ENCODE assay signal across 8 cellular contexts in genomic region chr2:29114841-29115609, GRCh38. TPM values are rescaled to one million over a fixed set of nuclear protein-coding genes. Genes with fewer than 3 reads are reported as not detected.
DNase-seq lines count a peak whose midpoint lies in the region; ATAC-seq, FAIRE-seq and TF ChIP-seq lines count a peak whose summit lies in the region.

CLIP4 (plus strand) TSS chr2:29115415; CDS start chr2:29121389, 5,974 bp downstream.

- H3K9me3 ChIP-seq in liver (ENCODE audit: control insufficient read depth in 4 of 4, low read length in 3 of 4) (no peaks in the 10 kb centered on the region), HepG2 (ENCODE audit: low read length) (no peaks in the 10 kb centered on the region), keratinocyte (ENCODE audit: control insufficient read depth, low read depth, low read length) (no peaks in the 10 kb centered on the region)

- H2AFZ ChIP-seq in HepG2 (ENCODE audit: low read length) (no peak within 1 kb of the TSS), keratinocyte (ENCODE audit: control insufficient read depth, low read length) (peak within 1 kb of the TSS; percentile 70)

- no peaks in the 10 kb centered on the region for H3K79me2 ChIP-seq in HepG2 (ENCODE audit: insufficient read depth, low read length)
- peaks cover 12% of the 10 kb centered on the region for H3K79me2 ChIP-seq in keratinocyte (ENCODE audit: control insufficient read depth, insufficient read depth, low read length)

- H3K27me3 ChIP-seq in liver (ENCODE audit: control insufficient read depth in 4 of 4, insufficient read depth in 4 of 4, low read length in 3 of 4) (peaks cover 0 to 8% (median 2%) of the 10 kb centered on the region in 4 donors), HepG2 (ENCODE audit: control insufficient read depth in 1 of 2, insufficient read depth in 2 of 2, low read length in 2 of 2) (0 out of 5 replicates have a peak, but pooled peaks cover 0 to 3% of the 10 kb centered on the region in 2 experiments), keratinocyte (ENCODE audit: control insufficient read depth, extremely low read depth, insufficient read depth, low read length) (no peaks in the 10 kb centered on the region)

- H3K27ac ChIP-seq in liver (ENCODE audit: low read depth in 1 of 2, low read length in 2 of 2) = peak within 1 kb of the TSS; percentile 57 to 66
- H3K27ac ChIP-seq in HepG2 (ENCODE audit: extremely low read length, insufficient read depth, low read length) = no peak within 1 kb of the TSS
- peak within 1 kb of the TSS; percentile 96 for H3K27ac ChIP-seq in caudate nucleus (ENCODE audit: low read depth, low read length)
- peak within 1 kb of the TSS; percentile 99 for H3K27ac ChIP-seq in keratinocyte (ENCODE audit: control insufficient read depth, insufficient read depth, low read length)

- no peak for TF ChIP-seq RAD21 in liver (IDR thresholded peaks at IDR 0.05)
- TF ChIP-seq RAD21 in HepG2 (CRISPR knock-in tag; IDR thresholded peaks at IDR 0.05) = no peak

- dilution Hi-C loops in keratinocyte (cut with MboI; ENCODE audit: extremely low pct_ligation_motif_present, low sequenced_read_pairs) = no loop called here

- intact Hi-C loops in HepG2 (cut with micrococcal nuclease; ENCODE audit: unreplicated experiment) = no loop called here

- no peak for FAIRE-seq in HepG2 (lab: Jason Lieb, UNC)
- FAIRE-seq in keratinocyte (lab: Jason Lieb, UNC) = peak; percentile 44

- WGBS in liver = 7% methylated on average over 78 of the region's 78 CpGs
- WGBS in HepG2 (ENCODE audit: low lambda C conversion rate) = 86% methylated on average over 59 of the region's 78 CpGs

- TF ChIP-seq CTCF in liver (IDR thresholded peaks at IDR 0.05; ENCODE audit: low read depth, low read length, missing input control) (no peak), HepG2 (CRISPR knock-in tag; IDR thresholded peaks at IDR 0.05) (no peak), keratinocyte (optimal IDR thresholded peaks at IDR 0.05 in 1 of 3, IDR thresholded peaks at IDR 0.05 in 1 of 3, conservative IDR thresholded peaks at IDR 0.05 in 1 of 3; ENCODE audit: extremely low read depth in 1 of 3, insufficient read depth in 2 of 3, low read length in 3 of 3) (no peak)

- peak within 1 kb of the TSS; percentile 59 to 92 (median 70) for H3K4me3 ChIP-seq in liver (ENCODE audit: low read depth in 1 of 3, low read length in 3 of 3)
- H3K4me3 ChIP-seq in HepG2 (replicated peaks in 1 of 3; ENCODE audit: insufficient read depth in 1 of 3, low read depth in 2 of 3, low read length in 3 of 3) = no peak within 1 kb of the TSS
- H3K4me3 ChIP-seq in keratinocyte (ENCODE audit: control insufficient read depth in 2 of 3, extremely low read depth in 1 of 3, insufficient read depth in 2 of 3, low read depth in 1 of 3, low read length in 3 of 3) = peak within 1 kb of the TSS; percentile 62 to 95 (median 67)

- no TSS peak for BruUV-seq in HepG2 (replicated peaks; lab: Mats Ljungman, UMichigan)

- H3K36me3 ChIP-seq in liver (ENCODE audit: control insufficient read depth in 4 of 4, insufficient read depth in 3 of 4, low read depth in 1 of 4, low read length in 3 of 4) (no peaks in the 10 kb centered on the region), HepG2 (replicated peaks in 1 of 2; ENCODE audit: control insufficient read depth in 1 of 2, insufficient read depth in 2 of 2, low read length in 2 of 2) (no peaks in the 10 kb centered on the region), keratinocyte (ENCODE audit: control insufficient read depth in 2 of 2, extremely low read depth in 1 of 2, insufficient read depth in 2 of 2, low read length in 2 of 2) (peaks cover 0 to 1% of the 10 kb centered on the region in 2 experiments)

- CTCF ChIA-PET in HepG2 (lab: Yijun Ruan, JAX; ENCODE audit: low intra/inter-chr PET ratio, low total read pairs) = no interaction called here

- H3K4me1 ChIP-seq in liver (ENCODE audit: control insufficient read depth in 4 of 4, insufficient read depth in 4 of 4, low read length in 3 of 4) = peaks cover 0 to 10% (median 6%) of the 10 kb centered on the region in 4 donors
- H3K4me1 ChIP-seq in HepG2 (ENCODE audit: insufficient read depth, low read length) = peaks cover 13% of the 10 kb centered on the region; the same call in 1 of the 2 replicates
- peaks cover 63% of the 10 kb centered on the region for H3K4me1 ChIP-seq in keratinocyte (ENCODE audit: control insufficient read depth, extremely low read depth, insufficient read depth, low read length)

- H3K9me1 ChIP-seq in keratinocyte (ENCODE audit: control insufficient read depth, extremely low read depth, insufficient read depth, low read length) = no peaks in the 10 kb centered on the region

- no peak for TF ChIP-seq POLR2A in HepG2 (IDR thresholded peaks at IDR 0.05; ENCODE audit: insufficient read depth in 1 of 2, low read depth in 2 of 2, low read length in 2 of 2)

- TF ChIP-seq EP300 in HepG2 (IDR thresholded peaks at IDR 0.05; ENCODE audit: low read depth in 2 of 2, low read length in 2 of 2) = no peak
- TF ChIP-seq EP300 in HepG2 (CRISPR knock-in tag; IDR thresholded peaks at IDR 0.05; ENCODE audit: borderline replicate concordance) = no peak

- in situ Hi-C loops in HepG2 (cut with HindIII; ENCODE audit: extremely low pct_ligation_motif_present, low pct_unique_long_range_greater_than_20kb) = no loop called here

- H3K9ac ChIP-seq in liver (ENCODE audit: low read depth in 1 of 2, low read length in 2 of 2) (peak within 1 kb of the TSS in 1 of 2 donors; percentile 66), HepG2 (ENCODE audit: insufficient read depth, low read depth, low read length) (no peak within 1 kb of the TSS), keratinocyte (ENCODE audit: control insufficient read depth, extremely low read depth, insufficient read depth, low read length) (peak within 1 kb of the TSS; percentile 85)

- no peaks in the 10 kb centered on the region for H4K20me1 ChIP-seq in HepG2 (ENCODE audit: insufficient read depth, low read length)
- no peaks in the 10 kb centered on the region for H4K20me1 ChIP-seq in keratinocyte (ENCODE audit: control insufficient read depth, extremely low read depth, insufficient read depth, low read length)

- H3K4me2 ChIP-seq in HepG2 (ENCODE audit: low read depth, low read length) (no peak within 1 kb of the TSS), keratinocyte (ENCODE audit: control insufficient read depth, extremely low read depth, insufficient read depth, low read depth, low read length) (peak within 1 kb of the TSS; percentile 100)

- POLR2A ChIA-PET in HepG2 (lab: Yijun Ruan, JAX) = no interaction called here

- DNase-seq in HepG2 (ENCODE audit: low spot score) = no peak
- peak in 53 of 61 donors; percentile 32 to 86 (median 66) for DNase-seq in caudate nucleus (lab: John Stamatoyannopoulos, UW)
- no peak for DNase-seq in keratinocyte (ENCODE audit: low read depth, low spot score)
- DNase-seq in stimulated activated CD4-positive, alpha-beta T cell treated with anti-CD3 and anti-CD28 coated beads, Interleukin-12 subunit alpha, Interleukin-12 subunit beta, amount 100 ng/mL, for 48 hours (ENCODE audit: low read depth in 2 of 3, low spot score in 1 of 3) = peak; percentile 20 to 54 (median 25)

- ATAC-seq in HepG2 = no peak; the same call in 2 of the 3 replicates
- ATAC-seq in HG03558 (IDR thresholded peaks at IDR 0.05; ENCODE audit: extremely low read depth, unreplicated experiment) = peak; percentile 21
- ATAC-seq in activated CD4-positive, CD25-positive, alpha-beta regulatory T cell treated with anti-CD3 and anti-CD28 coated beads, Interleukin-2, amount 50 U/mL, for 24 hours = peak; percentile 70 to 72
- no peak for ATAC-seq in HG03457 (IDR thresholded peaks at IDR 0.05; ENCODE audit: unreplicated experiment)

TF ChIP-seq in liver, 16 proteins besides CTCF, POLR2A, EP300 and RAD21:
- TF ChIP-seq EGR1 (IDR thresholded peaks at IDR 0.05; ENCODE audit: low read depth in 2 of 2) (peak in 1 of 2 donors; percentile 27), YY1 (IDR thresholded peaks at IDR 0.05) (no peak), RXRA (IDR thresholded peaks at IDR 0.05) (no peak)
TF ChIP-seq in liver: peak in this region for 1.

RNA-seq across cellular contexts. Expression of gene CLIP4, which starts in this region (rescaled TPM):
- 1 to 10 TPM; 3.7 to 6.7 TPM for total RNA-seq in liver
- 1 to 10 TPM; 1.3 to 2.7 TPM for polyA plus RNA-seq in liver
- 0.46 TPM in 2 replicates for total RNA-seq in HepG2 (2016; rRNA removed; fragmentation: Illumina TruSeq; extraction: Trizol)
- 0.10 and 0.35 TPM in 2 replicates for total RNA-seq in HepG2 (2016; cell fraction: cytosol; rRNA removed; fragmentation: Illumina TruSeq; extraction: Trizol; ENCODE audit: low read depth)
- 0.33 and 0.67 TPM in 2 replicates for total RNA-seq in HepG2 (2016; cell fraction: insoluble cytoplasmic fraction; rRNA removed; fragmentation: Illumina TruSeq; extraction: Trizol)
- 0.24 and 0.28 TPM in 2 replicates for total RNA-seq in HepG2 (2016; cell fraction: membrane; rRNA removed; fragmentation: Illumina TruSeq; extraction: Trizol)
- total RNA-seq in HepG2 (2016; cell fraction: nucleus; rRNA removed; fragmentation: Illumina TruSeq; extraction: Trizol) = 0.88 and 1.6 TPM in 2 replicates
- 0.49 and 0.59 TPM in 2 replicates for polyA plus RNA-seq in HepG2 (2011; rRNA removed)
- polyA plus RNA-seq in HepG2 (2011; cell fraction: cytosol; rRNA removed) = 0.15 and 0.36 TPM in 2 replicates
- polyA plus RNA-seq in HepG2 (2011; cell fraction: nucleus; rRNA removed) = 1.4 and 1.7 TPM in 2 replicates
- polyA plus RNA-seq in HepG2 (2012) = 0.09 and 0.51 TPM in 2 replicates
- polyA plus RNA-seq in HepG2 (2016; cell fraction: cytosol; fragmentation: Illumina TruSeq; extraction: Trizol; ENCODE audit: low read depth) = 0.10 TPM in 1 of 2 replicates, not detected in the other
- polyA plus RNA-seq in HepG2 (2016; cell fraction: insoluble cytoplasmic fraction; fragmentation: Illumina TruSeq; extraction: Trizol; ENCODE audit: low read depth) = 0.11 and 0.16 TPM in 2 replicates
- polyA plus RNA-seq in HepG2 (2016; cell fraction: membrane; fragmentation: Illumina TruSeq; extraction: Trizol; ENCODE audit: low read depth) = 0.27 and 0.33 TPM in 2 replicates
- 0.62 and 1.5 TPM in 2 replicates for polyA plus RNA-seq in HepG2 (2016; cell fraction: nucleus; fragmentation: Illumina TruSeq; extraction: Trizol; ENCODE audit: insufficient read depth, low read depth)
- polyA minus RNA-seq in HepG2 (2011; rRNA and poly(A)+ RNA removed; ENCODE audit: low replicate concordance) = 0.34 and 15.9 TPM in 2 replicates
- 0.59 TPM in 1 of 2 replicates, not detected in the other for polyA minus RNA-seq in HepG2 (2011; cell fraction: cytosol; rRNA and poly(A)+ RNA removed)
- 3.1 and 4.0 TPM in 2 replicates for polyA minus RNA-seq in HepG2 (2011; cell fraction: nucleus; rRNA and poly(A)+ RNA removed)
- polyA plus RNA-seq in keratinocyte = 32.1 to 51.3 TPM (median 46.6 TPM) in 3 replicates
- polyA plus RNA-seq in keratinocyte (2011; ENCODE audit: low read depth) = 73.0 TPM
- 25.9 and 51.5 TPM in 2 replicates for polyA plus RNA-seq in keratinocyte (2011; cell fraction: cytosol; rRNA removed)
- polyA plus RNA-seq in keratinocyte (2011; cell fraction: nucleus; rRNA removed) = 59.3 and 81.4 TPM in 2 replicates
- polyA plus RNA-seq in keratinocyte (2012; ENCODE audit: low replicate concordance) = 24.0 and 55.6 TPM in 2 replicates
- polyA minus RNA-seq in keratinocyte = 14.5 to 68.6 TPM (median 67.0 TPM) in 3 replicates
- 26.7 TPM for polyA minus RNA-seq in keratinocyte (2011; cell fraction: cytosol; rRNA and poly(A)+ RNA removed)
- 60.5 and 97.9 TPM in 2 replicates for polyA minus RNA-seq in keratinocyte (2011; cell fraction: nucleus; rRNA and poly(A)+ RNA removed)

Comparison
In these comparisons a context has a peak if more than half of its experiments do, and no peak if none do; other contexts are left out.
1. RNA of gene CLIP4 (polyA plus RNA-seq): 24.0 to 81.4 TPM in keratinocyte; 1.3 to 2.7 TPM in liver and 0.09 to 1.7 TPM in HepG2; every median in the first group is over 4 times any median in the second.
2. H3K4me3 ChIP-seq: peak in liver (3 of 3) and keratinocyte (3 of 3); none in HepG2 (0 of 3).
3. ATAC-seq: peak in HG03558 (single experiment) and activated CD4-positive, CD25-positive, alpha-beta regulatory T cell treated with anti-CD3 and anti-CD28 coated beads, Interleukin-2, amount 50 U/mL, for 24 hours (2 of 2); none in HepG2 (single experiment) and HG03457 (single experiment).
4. DNase-seq: peak in caudate nucleus (53 of 61) and stimulated activated CD4-positive, alpha-beta T cell treated with anti-CD3 and anti-CD28 coated beads, Interleukin-12 subunit alpha, Interleukin-12 subunit beta, amount 100 ng/mL, for 48 hours (3 of 3); none in HepG2 (single experiment) and keratinocyte (single experiment).